In the genomic region with DNA sequence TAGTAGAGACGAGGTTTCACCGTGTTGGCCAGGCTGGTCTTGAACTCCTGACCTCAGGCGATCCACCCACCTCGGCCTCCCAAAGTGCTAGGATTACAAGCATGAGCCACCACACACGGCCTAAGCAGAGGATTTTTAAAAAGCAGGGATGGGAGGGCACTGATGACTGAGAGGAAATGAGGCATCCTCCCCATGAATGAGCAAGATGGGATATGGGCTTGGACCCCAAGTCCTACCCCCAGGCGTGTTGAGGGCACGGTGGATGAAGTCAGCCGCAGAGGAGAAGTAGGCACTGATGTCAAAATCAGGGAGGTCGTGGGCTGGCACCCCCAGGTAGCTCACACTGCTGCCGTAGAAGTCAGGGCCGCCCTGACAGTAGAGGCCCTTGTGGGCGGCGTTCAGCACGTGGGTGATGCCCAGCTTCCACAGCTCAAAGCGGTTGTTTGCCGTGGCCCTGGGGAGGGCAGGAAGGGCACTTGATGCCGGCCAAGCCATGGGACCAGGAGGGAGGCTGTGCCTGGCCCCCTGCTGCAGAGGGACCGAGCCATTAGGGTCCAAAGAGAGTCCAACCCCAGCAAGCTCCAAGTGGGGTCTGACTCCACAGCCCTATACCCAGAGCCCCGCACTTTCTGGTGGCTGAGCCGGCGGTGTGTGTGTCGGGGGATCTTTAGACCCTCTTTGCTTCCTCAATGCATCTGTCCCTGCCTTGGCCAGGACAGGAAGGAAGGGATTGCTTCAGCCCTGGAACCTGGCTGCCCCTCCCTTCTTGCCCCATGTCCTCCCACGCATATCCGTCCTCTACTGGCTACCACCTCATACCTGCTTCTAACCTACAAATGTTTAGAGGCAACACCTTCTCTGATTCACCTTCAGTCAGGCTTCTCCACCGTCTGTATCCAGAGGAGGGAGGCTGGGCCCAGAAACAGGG, we compare ENCODE assay signal across 1 cellular context.
TF ChIP-seq lines count a peak whose summit lies in the region.

No MANE protein-coding gene starts in this region.

TF ChIP-seq in K562, 482 proteins besides CTCF, POLR2A, EP300 and RAD21 (continued from another document):
- TF ChIP-seq ZNF3 (CRISPR knock-in tag; IDR thresholded peaks at IDR 0.05): no peak
- TF ChIP-seq ATF1 (CRISPR knock-in tag; IDR thresholded peaks at IDR 0.05): no peak
- TF ChIP-seq ATF1 (tag; IDR thresholded peaks at IDR 0.05): no peak
- TF ChIP-seq IFI16 (CRISPR knock-in tag; IDR thresholded peaks at IDR 0.05): no peak
- no peak for TF ChIP-seq CBFB (CRISPR knock-in tag; IDR thresholded peaks at IDR 0.05)
- no peak; a peak in 1 of 4 replicates for TF ChIP-seq HDAC1 (IDR thresholded peaks at IDR 0.05)
- no peak for TF ChIP-seq HLTF (IDR thresholded peaks at IDR 0.05)
- no peak for TF ChIP-seq NFE2 (IDR thresholded peaks at IDR 0.05; ENCODE audit: low read depth)
- TF ChIP-seq TBP (optimal IDR thresholded peaks at IDR 0.05; ENCODE audit: low read depth, low read length): no peak
- TF ChIP-seq ZNF778 (CRISPR knock-in tag; IDR thresholded peaks at IDR 0.05): no peak
- no peak for TF ChIP-seq ZNF76 (CRISPR knock-in tag; IDR thresholded peaks at IDR 0.05; ENCODE audit: borderline replicate concordance)
- no peak for TF ChIP-seq ZNF79 (CRISPR knock-in tag; IDR thresholded peaks at IDR 0.05; ENCODE audit: low read depth)
- TF ChIP-seq, protein P1, sequence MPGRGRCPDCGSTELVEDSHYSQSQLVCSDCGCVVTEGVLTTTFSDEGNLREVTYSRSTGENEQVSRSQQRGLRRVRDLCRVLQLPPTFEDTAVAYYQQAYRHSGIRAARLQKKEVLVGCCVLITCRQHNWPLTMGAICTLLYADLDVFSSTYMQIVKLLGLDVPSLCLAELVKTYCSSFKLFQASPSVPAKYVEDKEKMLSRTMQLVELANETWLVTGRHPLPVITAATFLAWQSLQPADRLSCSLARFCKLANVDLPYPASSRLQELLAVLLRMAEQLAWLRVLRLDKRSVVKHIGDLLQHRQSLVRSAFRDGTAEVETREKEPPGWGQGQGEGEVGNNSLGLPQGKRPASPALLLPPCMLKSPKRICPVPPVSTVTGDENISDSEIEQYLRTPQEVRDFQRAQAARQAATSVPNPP (IDR thresholded peaks at IDR 0.05; ENCODE audit: borderline replicate concordance, insufficient read depth, insufficient read length): no peak
- TF ChIP-seq, protein P2, sequence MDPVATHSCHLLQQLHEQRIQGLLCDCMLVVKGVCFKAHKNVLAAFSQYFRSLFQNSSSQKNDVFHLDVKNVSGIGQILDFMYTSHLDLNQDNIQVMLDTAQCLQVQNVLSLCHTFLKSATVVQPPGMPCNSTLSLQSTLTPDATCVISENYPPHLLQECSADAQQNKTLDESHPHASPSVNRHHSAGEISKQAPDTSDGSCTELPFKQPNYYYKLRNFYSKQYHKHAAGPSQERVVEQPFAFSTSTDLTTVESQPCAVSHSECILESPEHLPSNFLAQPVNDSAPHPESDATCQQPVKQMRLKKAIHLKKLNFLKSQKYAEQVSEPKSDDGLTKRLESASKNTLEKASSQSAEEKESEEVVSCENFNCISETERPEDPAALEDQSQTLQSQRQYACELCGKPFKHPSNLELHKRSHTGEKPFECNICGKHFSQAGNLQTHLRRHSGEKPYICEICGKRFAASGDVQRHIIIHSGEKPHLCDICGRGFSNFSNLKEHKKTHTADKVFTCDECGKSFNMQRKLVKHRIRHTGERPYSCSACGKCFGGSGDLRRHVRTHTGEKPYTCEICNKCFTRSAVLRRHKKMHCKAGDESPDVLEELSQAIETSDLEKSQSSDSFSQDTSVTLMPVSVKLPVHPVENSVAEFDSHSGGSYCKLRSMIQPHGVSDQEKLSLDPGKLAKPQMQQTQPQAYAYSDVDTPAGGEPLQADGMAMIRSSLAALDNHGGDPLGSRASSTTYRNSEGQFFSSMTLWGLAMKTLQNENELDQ (CRISPR knock-in tag; IDR thresholded peaks at IDR 0.05; ENCODE audit: borderline replicate concordance): no peak
- no peak for TF ChIP-seq MTA1 (IDR thresholded peaks at IDR 0.05; ENCODE audit: borderline replicate concordance)
- no peak for TF ChIP-seq DNMT1 (IDR thresholded peaks at IDR 0.05)
